ENCODE assay signal across 1 cellular context in genomic region chr7:42104694-42105093, GRCh38.
TF ChIP-seq lines count a peak whose summit lies in the region.

No MANE protein-coding gene starts in this region.

TF ChIP-seq in IMR-90, 13 proteins besides CTCF, POLR2A, EP300 and RAD21:
- TF ChIP-seq SMC3 (IDR thresholded peaks at IDR 0.05; ENCODE audit: low read depth, low read length) (no peak), MAZ (IDR thresholded peaks at IDR 0.05; ENCODE audit: borderline replicate concordance, low read depth, low read length) (no peak), MAFK (IDR thresholded peaks at IDR 0.05; ENCODE audit: low read depth, low read length) (no peak), CHD1 (IDR thresholded peaks at IDR 0.05; ENCODE audit: low read depth, low read length) (no peak), BHLHE40 (IDR thresholded peaks at IDR 0.05; ENCODE audit: low read depth, low read length) (no peak), USF2 (IDR thresholded peaks at IDR 0.05; ENCODE audit: low read depth, low read length) (no peak), MXI1 (IDR thresholded peaks at IDR 0.05; ENCODE audit: borderline replicate concordance, low read depth, low read length) (no peak)
